1 cellular context compared by ENCODE assay signal in the genomic region with DNA sequence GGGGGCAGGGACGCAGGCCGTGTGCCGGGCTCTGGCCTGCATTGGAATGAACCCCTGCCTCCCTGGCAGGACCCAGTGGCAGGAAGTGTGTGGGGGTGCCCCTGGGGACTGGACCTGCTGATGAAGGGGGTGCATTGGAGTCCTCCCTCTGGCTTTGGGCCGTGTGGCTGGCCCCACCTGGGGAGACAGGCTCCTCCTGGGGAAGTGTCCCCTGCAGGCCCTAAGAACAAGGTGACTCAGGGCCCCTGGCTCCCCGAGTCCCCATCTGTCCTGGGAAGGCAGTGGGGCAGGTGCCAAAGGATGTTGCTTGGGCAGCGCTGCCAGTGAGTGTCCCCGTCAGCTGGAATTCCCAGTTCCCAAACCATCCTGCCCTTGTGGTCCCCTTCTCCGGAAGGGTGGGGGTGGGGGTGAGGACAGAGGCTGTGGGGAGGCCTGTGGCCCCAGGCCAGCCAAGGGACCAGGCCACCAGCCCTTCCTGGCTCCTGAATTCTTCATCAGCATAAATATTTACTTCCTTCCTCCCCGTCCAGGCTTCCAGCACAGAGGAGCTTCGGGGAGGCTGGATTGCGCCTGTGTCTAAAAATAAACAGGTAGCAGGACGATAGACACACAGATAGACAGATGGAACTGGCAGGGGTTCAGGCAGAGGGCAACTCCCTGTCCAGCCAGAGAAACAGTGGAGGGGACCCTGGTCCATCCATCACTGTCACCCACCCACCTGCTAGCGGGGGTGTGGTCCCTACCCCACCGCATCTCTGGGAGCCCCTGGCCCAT.
TF ChIP-seq lines count a peak whose summit lies in the region.

No MANE protein-coding gene starts in this region.

TF ChIP-seq in H1, 55 proteins besides CTCF, POLR2A, EP300 and RAD21:
- TF ChIP-seq JUND (IDR thresholded peaks at IDR 0.05; ENCODE audit: low read length) = no peak
